9 cellular contexts compared by ENCODE assay signal in the genomic region with DNA sequence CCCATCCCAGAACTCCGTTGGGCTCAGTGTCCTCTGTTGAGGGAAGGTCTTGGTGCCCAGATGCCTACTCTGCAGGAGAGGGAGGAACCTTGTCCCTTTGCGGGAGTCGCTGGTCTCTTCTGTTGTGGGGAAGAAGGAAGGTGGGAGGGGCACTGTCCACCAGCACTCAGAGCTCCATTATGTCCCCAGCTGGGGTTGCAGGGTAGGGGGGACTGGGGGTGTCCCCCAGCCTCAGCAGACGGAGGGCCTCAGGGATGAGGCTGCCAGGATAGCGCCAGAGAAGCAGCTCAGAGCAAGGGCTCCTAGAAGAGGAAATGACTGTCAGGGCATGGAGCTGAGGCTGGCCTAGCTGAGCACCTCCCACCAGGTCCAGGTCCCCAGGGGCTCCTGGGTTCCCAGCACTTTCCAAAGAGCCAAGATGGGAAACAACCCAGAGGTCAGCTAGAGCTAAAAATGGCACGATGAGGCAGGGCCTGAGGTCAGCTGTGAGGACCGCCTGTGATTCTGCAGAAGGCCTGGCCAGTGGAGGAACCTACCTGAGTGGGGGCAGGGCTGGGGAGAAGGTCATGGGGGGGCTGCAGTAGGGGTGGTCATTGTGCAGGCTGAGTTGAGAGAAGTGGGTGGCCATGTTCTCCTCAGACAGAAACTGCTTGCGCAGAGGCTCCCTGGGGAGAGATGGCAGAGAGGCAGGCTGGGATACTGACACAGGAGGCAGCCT. TPM values are rescaled to one million over a fixed set of nuclear protein-coding genes. Genes with fewer than 3 reads are reported as not detected.
A peak's percentile ranks its signal among the peaks of the same experiment; 100 is the strongest.
DNase-seq lines count a peak whose midpoint lies in the region; ATAC-seq, FAIRE-seq and TF ChIP-seq lines count a peak whose summit lies in the region.
"Had no signal": no experiment of that assay in that cellular context is flagged by ENCODE, and none has a peak within 500 bp of the region (broad histone marks: within the 10 kb centered on the region; RNA-seq: fewer than 3 reads in every experiment).

No MANE protein-coding gene starts in this region.

- H3K4me3 ChIP-seq in cardiac muscle cell (peak overlapping the region; percentile 74), small intestine (ENCODE audit: low read depth in 1 of 2, low read length in 2 of 2) (peak overlapping the region in 1 of 2 donors; percentile 53)

- no peaks in the 10 kb centered on the region for H3K9me3 Mint-ChIP-seq in activated CD8-positive, alpha-beta T cell treated with anti-CD3 and anti-CD28 coated beads, Interleukin-2, amount 10 ng/mL, durations not matched to agents 7 days and 5 days (ENCODE audit: insufficient read depth)

- H3K9me3 ChIP-seq in cardiac muscle cell (ENCODE audit: low read depth) (no peaks in the 10 kb centered on the region), small intestine (ENCODE audit: control insufficient read depth, low read depth) (no peaks in the 10 kb centered on the region)

- DNase-seq in cardiac muscle cell (ENCODE audit: low read depth in 1 of 2, low spot score in 1 of 2) (peak in 1 of 2 donors; percentile 68), cardiac septum (ENCODE audit: low spot score) (no peak), left ventricle myocardium superior (no peak), small intestine (no peak), RKO (ENCODE audit: low spot score) (no peak), DMS 273 treated with DMSO at 0.1 percent for 48 hours (lab: John Stamatoyannopoulos, UW) (no peak), pons (ENCODE audit: low spot score) (no peak)
- DNase-seq in activated CD8-positive, alpha-beta T cell treated with anti-CD3 and anti-CD28 coated beads, Interleukin-2, amount 10 ng/mL, durations not matched to agents 7 days and 5 days = peak; percentile 46

- H3K36me3 ChIP-seq in cardiac muscle cell = peaks cover 13% of the 10 kb centered on the region
- peaks cover 0 to 5% of the 10 kb centered on the region in 2 donors for H3K36me3 ChIP-seq in small intestine (ENCODE audit: control insufficient read depth in 2 of 2, insufficient read depth in 2 of 2, low read length in 2 of 2)

- H3K27me3 ChIP-seq in cardiac muscle cell = no peaks in the 10 kb centered on the region
- H3K27me3 ChIP-seq in small intestine (ENCODE audit: control insufficient read depth in 2 of 2, insufficient read depth in 2 of 2, low read length in 2 of 2) = no peaks in the 10 kb centered on the region

- TF ChIP-seq CTCF in cardiac muscle cell (IDR thresholded peaks at IDR 0.05; ENCODE audit: low read depth, low read length) = no peak

- peaks cover 56% of the 10 kb centered on the region for H3K4me1 Mint-ChIP-seq in activated CD8-positive, alpha-beta T cell treated with anti-CD3 and anti-CD28 coated beads, Interleukin-2, amount 10 ng/mL, durations not matched to agents 7 days and 5 days (ENCODE audit: low read depth)

- peaks cover 6% of the 10 kb centered on the region for H3K27me3 Mint-ChIP-seq in activated CD8-positive, alpha-beta T cell treated with anti-CD3 and anti-CD28 coated beads, Interleukin-2, amount 10 ng/mL, durations not matched to agents 7 days and 5 days (ENCODE audit: low read depth)

- peaks cover 25% of the 10 kb centered on the region for H3K36me3 Mint-ChIP-seq in activated CD8-positive, alpha-beta T cell treated with anti-CD3 and anti-CD28 coated beads, Interleukin-2, amount 10 ng/mL, durations not matched to agents 7 days and 5 days (ENCODE audit: low read depth)

- H3K4me3 Mint-ChIP-seq in activated CD8-positive, alpha-beta T cell treated with anti-CD3 and anti-CD28 coated beads, Interleukin-2, amount 10 ng/mL, durations not matched to agents 7 days and 5 days = peak overlapping the region; percentile 85

- H3K27ac Mint-ChIP-seq in activated CD8-positive, alpha-beta T cell treated with anti-CD3 and anti-CD28 coated beads, Interleukin-2, amount 10 ng/mL, durations not matched to agents 7 days and 5 days = peak overlapping the region; percentile 94

- no peak for FAIRE-seq in small intestine (lab: Jason Lieb, UNC)
- FAIRE-seq: frontal cortex had no signal

- intact Hi-C loops in cardiac septum (cut with DNase I) = no loop called here
- intact Hi-C loops in left ventricle myocardium superior (cut with micrococcal nuclease) = no loop called here

- CTCF ChIA-PET in activated CD8-positive, alpha-beta T cell treated with anti-CD3 and anti-CD28 coated beads, Interleukin-2, amount 10 ng/mL, durations not matched to agents 7 days and 5 days (lab: Charles Lee) = interaction anchor here (0.8 to 7.2 kb wide), 10 partner anchors 9 to 136 kb away, joined by 3 to 105 read pairs (median 6); a partner anchor contains a TSS

- WGBS in small intestine, 3 donors = 44 to 52% (median 46%) methylated on average over 8 of the region's 8 CpGs

- ATAC-seq in activated CD8-positive, alpha-beta T cell treated with anti-CD3 and anti-CD28 coated beads, Interleukin-2, amount 10 ng/mL, durations not matched to agents 7 days and 5 days = no peak
- peak; percentile 1 for ATAC-seq in left ventricle myocardium superior

- H3K4me1 ChIP-seq in cardiac muscle cell (ENCODE audit: low read depth) = peaks cover 24% of the 10 kb centered on the region
- peaks cover 2 to 17% of the 10 kb centered on the region in 2 donors for H3K4me1 ChIP-seq in small intestine (ENCODE audit: control insufficient read depth in 2 of 2, insufficient read depth in 1 of 2, low read depth in 1 of 2, low read length in 1 of 2)

- POLR2A ChIA-PET in activated CD8-positive, alpha-beta T cell treated with anti-CD3 and anti-CD28 coated beads, Interleukin-2, amount 10 ng/mL, durations not matched to agents 7 days and 5 days (lab: Charles Lee) = interaction anchor here (1.3 to 4.8 kb wide), 2 partner anchors 11 to 42 kb away, joined by 3 to 20 read pairs; a partner anchor contains a TSS

- peak overlapping the region; percentile 97 for H3K27ac ChIP-seq in cardiac muscle cell
- H3K27ac ChIP-seq in small intestine (ENCODE audit: low read depth in 1 of 2, low read length in 1 of 2) = peak overlapping the region; percentile 80 to 93

RNA-seq across cellular contexts. Expression of a gene that starts 0.9 kb away (rescaled TPM):
- total RNA-seq in cardiac muscle cell (48.3 and 50.8 TPM in 2 replicates), cardiac septum (41.3 TPM), left ventricle myocardium superior (61.1 TPM)
- polyA plus RNA-seq in cardiac muscle cell (109 and 140 TPM in 2 replicates), small intestine (100 to 1,000 TPM in 1 of 3 donors, 10 to 100 TPM in 2; 51.5 to 119 (median 62.1) TPM)
- 10 to 100 TPM; 41.0 to 41.7 TPM for total RNA-seq in activated CD8-positive, alpha-beta T cell treated with anti-CD3 and anti-CD28 coated beads, Interleukin-2, amount 10 ng/mL, durations not matched to agents 7 days and 5 days

RNA-seq across cellular contexts. Expression of a gene that starts 1.0 kb away (rescaled TPM):
- total RNA-seq in cardiac muscle cell = 34.8 and 36.9 TPM in 2 replicates
- 61.3 and 65.7 TPM in 2 replicates for polyA plus RNA-seq in cardiac muscle cell
- total RNA-seq in cardiac septum = 13.9 TPM
- total RNA-seq in activated CD8-positive, alpha-beta T cell treated with anti-CD3 and anti-CD28 coated beads, Interleukin-2, amount 10 ng/mL, durations not matched to agents 7 days and 5 days = 10 to 100 TPM; 57.4 to 57.9 TPM
- 11.3 TPM for total RNA-seq in left ventricle myocardium superior
- 10 to 100 TPM; 35.9 to 51.4 (median 44.1) TPM for polyA plus RNA-seq in small intestine

RNA-seq across cellular contexts. Expression of a gene that starts 2.7 kb away (rescaled TPM):
- 115 and 122 TPM in 2 replicates for total RNA-seq in cardiac muscle cell
- polyA plus RNA-seq in cardiac muscle cell = 106 and 142 TPM in 2 replicates
- total RNA-seq in cardiac septum = 229 TPM
- total RNA-seq in activated CD8-positive, alpha-beta T cell treated with anti-CD3 and anti-CD28 coated beads, Interleukin-2, amount 10 ng/mL, durations not matched to agents 7 days and 5 days = 1 to 10 TPM; 4.2 to 4.7 TPM
- 17.7 TPM for total RNA-seq in left ventricle myocardium superior
- 100 to 1,000 TPM in 2 of 3 donors, 10 to 100 TPM in 1; 43.4 to 259 (median 117) TPM for polyA plus RNA-seq in small intestine

RNA-seq across cellular contexts. Expression of a gene that starts 4.9 kb away (rescaled TPM):
- 148 and 210 TPM in 2 replicates for total RNA-seq in cardiac muscle cell
- 244 and 344 TPM in 2 replicates for polyA plus RNA-seq in cardiac muscle cell
- total RNA-seq in cardiac septum = 0.16 TPM
- not detected for total RNA-seq in activated CD8-positive, alpha-beta T cell treated with anti-CD3 and anti-CD28 coated beads, Interleukin-2, amount 10 ng/mL, durations not matched to agents 7 days and 5 days
- total RNA-seq in left ventricle myocardium superior = not detected
- polyA plus RNA-seq in small intestine = under 1 TPM in 1 of 3 donors, not detected in 2; 0.04 TPM

RNA-seq across cellular contexts. Expression of a gene that starts 10.1 kb away (rescaled TPM):
- total RNA-seq in cardiac muscle cell = 3.2 and 6.3 TPM in 2 replicates
- 8.4 and 8.5 TPM in 2 replicates for polyA plus RNA-seq in cardiac muscle cell
- 2.3 TPM for total RNA-seq in cardiac septum
- under 1 TPM in 1 of 2 experiments, not detected in 1; 0.16 TPM for total RNA-seq in activated CD8-positive, alpha-beta T cell treated with anti-CD3 and anti-CD28 coated beads, Interleukin-2, amount 10 ng/mL, durations not matched to agents 7 days and 5 days
- 1.2 TPM for total RNA-seq in left ventricle myocardium superior
- 1 to 10 TPM in 1 of 3 donors, under 1 TPM in 2; 0.76 to 1.1 (median 0.89) TPM for polyA plus RNA-seq in small intestine
- total RNA-seq: frontal cortex had no signal
